In genomic region chr6:37052027-37052628, GRCh38 we compare ENCODE assay signal across 9 cellular contexts. TPM values are rescaled to one million over a fixed set of nuclear protein-coding genes. Genes with fewer than 3 reads are reported as not detected.
DNase-seq lines count a peak whose midpoint lies in the region; ATAC-seq, FAIRE-seq and TF ChIP-seq lines count a peak whose summit lies in the region.
"Had no signal": no experiment of that assay in that cellular context is flagged by ENCODE, and none has a peak within 500 bp of the region (broad histone marks: within the 10 kb centered on the region; RNA-seq: fewer than 3 reads in every experiment).

No MANE protein-coding gene starts in this region.

- H3K9ac ChIP-seq in astrocyte (ENCODE audit: low read length) (no peak overlapping the region), skeletal muscle tissue (ENCODE audit: low read depth in 1 of 3, low read length in 3 of 3) (peak overlapping the region in 2 of 3 donors; percentile 45 to 51)

- no peak overlapping the region for H3K27ac Mint-ChIP-seq in astrocyte (ENCODE audit: unreplicated experiment)

- no peak for TF ChIP-seq CTCF in astrocyte (IDR thresholded peaks at IDR 0.05; ENCODE audit: insufficient read depth, low read depth, low read length)

- ATAC-seq in HG03571 (IDR thresholded peaks at IDR 0.05; ENCODE audit: unreplicated experiment) (no peak), HG03025 (IDR thresholded peaks at IDR 0.05; ENCODE audit: low FRiP score, unreplicated experiment) (no peak)

- peaks cover 8% of the 10 kb centered on the region for H3K4me1 Mint-ChIP-seq in astrocyte (ENCODE audit: low read depth, unreplicated experiment)

- H4K20me1 ChIP-seq in astrocyte (ENCODE audit: insufficient read depth, low read length) = no peaks in the 10 kb centered on the region

- H3K4me3 ChIP-seq in astrocyte (ENCODE audit: insufficient read depth, low read depth, low read length) = no peak overlapping the region
- no peak overlapping the region for H3K4me3 ChIP-seq in skeletal muscle tissue (ENCODE audit: low read length in 3 of 3)

- H3K4me3 Mint-ChIP-seq in astrocyte (ENCODE audit: unreplicated experiment) = no peak overlapping the region

- H3K36me3 Mint-ChIP-seq in astrocyte (ENCODE audit: low read depth, unreplicated experiment) = no peaks in the 10 kb centered on the region

- no peak overlapping the region for H3K4me2 ChIP-seq in astrocyte (ENCODE audit: low read length)

- no peak for FAIRE-seq in astrocyte (lab: Jason Lieb, UNC)

- H2AFZ ChIP-seq in astrocyte (ENCODE audit: low read depth, low read length) = peak overlapping the region; percentile 49

- peak; percentile 70 for DNase-seq in activated CD8-positive, alpha-beta memory T cell treated with anti-CD3 and anti-CD28 coated beads for 24 hours
- DNase-seq in activated CD8-positive, alpha-beta memory T cell treated with anti-CD3 and anti-CD28 coated beads, Interleukin-2, amount 50 U/mL, for 4 hours = no peak
- peak; percentile 32 for DNase-seq in NCI-H69 (lab: John Stamatoyannopoulos, UW)
- DNase-seq in astrocyte (ENCODE audit: low read depth) = no peak
- DNase-seq in D341Med (ENCODE audit: low spot score) = no peak

- H3K9me3 ChIP-seq in astrocyte (ENCODE audit: insufficient read depth, low read depth, low read length) = no peaks in the 10 kb centered on the region
- H3K9me3 ChIP-seq in skeletal muscle tissue (ENCODE audit: control insufficient read depth in 3 of 3, low read length in 3 of 3) = no peaks in the 10 kb centered on the region

- peaks cover 10% of the 10 kb centered on the region for H3K27me3 Mint-ChIP-seq in astrocyte (ENCODE audit: low read depth, unreplicated experiment)

- peaks cover 2% of the 10 kb centered on the region for H3K9me3 Mint-ChIP-seq in astrocyte (ENCODE audit: unreplicated experiment)

- H3K36me3 ChIP-seq in astrocyte (ENCODE audit: insufficient read depth, low read length) (no peaks in the 10 kb centered on the region), skeletal muscle tissue (ENCODE audit: control insufficient read depth in 3 of 3, insufficient read depth in 3 of 3, low read length in 3 of 3) (no peaks in the 10 kb centered on the region)

- H3K4me1 ChIP-seq in astrocyte (ENCODE audit: insufficient read depth, low read length) (peaks cover 14% of the 10 kb centered on the region), skeletal muscle tissue (ENCODE audit: control insufficient read depth in 3 of 3, insufficient read depth in 3 of 3, low read length in 3 of 3) (peaks cover 17 to 24% (median 20%) of the 10 kb centered on the region in 3 donors)

- H3K79me2 ChIP-seq in astrocyte (ENCODE audit: insufficient read depth, low read length) = no peaks in the 10 kb centered on the region

- H3K27me3 ChIP-seq in astrocyte (ENCODE audit: insufficient read depth, low read length) = no peaks in the 10 kb centered on the region
- H3K27me3 ChIP-seq in skeletal muscle tissue (ENCODE audit: control insufficient read depth in 3 of 3, insufficient read depth in 3 of 3, low read length in 3 of 3) = no peaks in the 10 kb centered on the region

- H3K27ac ChIP-seq in astrocyte (ENCODE audit: low read depth, low read length) = no peak overlapping the region
- H3K27ac ChIP-seq in skeletal muscle tissue (ENCODE audit: low read depth, low read length) = no peak overlapping the region
- H3K27ac ChIP-seq: C4-2B had no signal

RNA-seq across cellular contexts. Expression of gene FGD2, which starts 46.7 kb away (rescaled TPM):
- total RNA-seq in astrocyte = not detected in 2 replicates
- 7.3 TPM for total RNA-seq in skeletal muscle tissue

Comparison
In these comparisons a context has a peak if more than half of its experiments do, and no peak if none do; other contexts are left out.
1. DNase-seq: peak in activated CD8-positive, alpha-beta memory T cell treated with anti-CD3 and anti-CD28 coated beads for 24 hours (single experiment) and NCI-H69 (single experiment); none in activated CD8-positive, alpha-beta memory T cell treated with anti-CD3 and anti-CD28 coated beads, Interleukin-2, amount 50 U/mL, for 4 hours (single experiment), astrocyte (single experiment) and D341Med (single experiment).